1 cellular context compared by ENCODE assay signal in the genomic region with DNA sequence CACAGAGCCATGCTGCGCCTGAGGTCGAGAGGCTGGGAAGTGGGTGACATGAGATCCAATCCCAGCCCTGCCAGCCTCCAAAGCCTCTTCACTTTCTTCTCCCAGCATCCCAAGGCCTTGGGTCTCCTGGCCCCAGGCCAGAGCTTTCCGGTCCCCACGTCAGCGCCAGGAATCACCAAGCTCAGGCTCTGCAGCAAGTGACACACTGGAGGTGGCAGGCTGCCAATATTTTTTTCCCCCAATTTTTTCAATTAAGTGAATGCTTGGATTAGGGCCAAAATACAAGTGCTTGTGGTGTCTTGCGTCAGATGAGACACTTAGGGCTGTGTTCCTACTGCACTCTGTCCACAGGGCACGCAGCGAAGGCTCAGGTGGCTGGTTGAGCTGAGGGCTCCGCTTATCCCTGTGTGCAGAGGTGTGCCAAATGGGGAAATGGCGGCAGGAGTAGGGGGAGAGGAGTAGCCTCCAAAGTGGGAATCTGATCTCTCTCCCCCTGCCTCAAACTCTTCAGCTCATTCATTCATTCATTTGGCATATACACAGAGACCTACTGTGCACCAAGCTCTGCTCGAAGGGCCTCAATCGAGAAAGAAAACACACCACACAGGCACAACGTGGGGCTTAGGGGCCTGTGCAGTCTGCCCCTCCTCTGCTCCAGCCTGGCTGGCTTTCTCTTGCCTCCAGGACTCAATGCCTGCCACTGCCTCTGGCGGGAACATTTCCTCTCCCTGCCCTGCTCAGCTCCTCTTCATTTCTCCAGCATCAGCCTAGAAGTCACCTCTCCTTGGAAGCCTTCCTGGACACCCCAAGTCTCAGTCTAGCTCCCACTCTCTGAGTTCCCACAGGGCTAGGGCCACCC.
A peak's percentile ranks its signal among the peaks of the same experiment; 100 is the strongest.
TF ChIP-seq lines count a peak whose summit lies in the region.

No MANE protein-coding gene starts in this region.

TF ChIP-seq in K562, 482 proteins besides CTCF, POLR2A, EP300 and RAD21 (continued from another document):
- TF ChIP-seq, protein P1, sequence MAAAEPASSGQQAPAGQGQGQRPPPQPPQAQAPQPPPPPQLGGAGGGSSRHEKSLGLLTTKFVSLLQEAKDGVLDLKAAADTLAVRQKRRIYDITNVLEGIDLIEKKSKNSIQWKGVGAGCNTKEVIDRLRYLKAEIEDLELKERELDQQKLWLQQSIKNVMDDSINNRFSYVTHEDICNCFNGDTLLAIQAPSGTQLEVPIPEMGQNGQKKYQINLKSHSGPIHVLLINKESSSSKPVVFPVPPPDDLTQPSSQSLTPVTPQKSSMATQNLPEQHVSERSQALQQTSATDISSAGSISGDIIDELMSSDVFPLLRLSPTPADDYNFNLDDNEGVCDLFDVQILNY (CRISPR knock-in tag; IDR thresholded peaks at IDR 0.05): no peak
- TF ChIP-seq ZNF175 (CRISPR knock-in tag; IDR thresholded peaks at IDR 0.05; ENCODE audit: low read depth): peak; percentile 82; the same call in 1 of the 2 replicates
- TF ChIP-seq, protein P2, sequence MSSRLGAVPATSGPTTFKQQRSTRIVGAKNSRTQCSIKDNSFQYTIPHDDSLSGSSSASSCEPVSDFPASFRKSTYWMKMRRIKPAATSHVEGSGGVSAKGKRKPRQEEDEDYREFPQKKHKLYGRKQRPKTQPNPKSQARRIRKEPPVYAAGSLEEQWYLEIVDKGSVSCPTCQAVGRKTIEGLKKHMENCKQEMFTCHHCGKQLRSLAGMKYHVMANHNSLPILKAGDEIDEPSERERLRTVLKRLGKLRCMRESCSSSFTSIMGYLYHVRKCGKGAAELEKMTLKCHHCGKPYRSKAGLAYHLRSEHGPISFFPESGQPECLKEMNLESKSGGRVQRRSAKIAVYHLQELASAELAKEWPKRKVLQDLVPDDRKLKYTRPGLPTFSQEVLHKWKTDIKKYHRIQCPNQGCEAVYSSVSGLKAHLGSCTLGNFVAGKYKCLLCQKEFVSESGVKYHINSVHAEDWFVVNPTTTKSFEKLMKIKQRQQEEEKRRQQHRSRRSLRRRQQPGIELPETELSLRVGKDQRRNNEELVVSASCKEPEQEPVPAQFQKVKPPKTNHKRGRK (tag; IDR thresholded peaks at IDR 0.05): no peak
